Comparison of ENCODE assay signal across 24 cellular contexts in genomic region chr3:197440717-197441303, GRCh38.
DNase-seq lines count a peak whose midpoint lies in the region; ATAC-seq, FAIRE-seq and TF ChIP-seq lines count a peak whose summit lies in the region.
"Had no signal": no experiment of that assay in that cellular context is flagged by ENCODE, and none has a peak within 500 bp of the region (broad histone marks: within the 10 kb centered on the region; RNA-seq: fewer than 3 reads in every experiment).

No MANE protein-coding gene starts in this region.

- intact Hi-C loops in HepG2 (cut with micrococcal nuclease; ENCODE audit: unreplicated experiment) = no loop called here
- intact Hi-C loops in right lobe of liver (cut with DNase I) = no loop called here
- intact Hi-C loops in upper lobe of right lung (cut with DNase I) = no loop called here

- H3K79me2 ChIP-seq in HepG2 (ENCODE audit: insufficient read depth, low read length) = no peaks in the 10 kb centered on the region

- H3K14ac ChIP-seq in mesenchymal stem cell (ENCODE audit: low read length in 2 of 2) = no peak overlapping the region
- no peak overlapping the region for H3K14ac ChIP-seq in neuronal stem cell (ENCODE audit: low read length)

- no peak overlapping the region for H2BK5ac ChIP-seq in mesenchymal stem cell (ENCODE audit: low read depth, low read length, poor library complexity, severe bottlenecking)
- H2BK5ac ChIP-seq in neuronal stem cell (ENCODE audit: low read length) = no peak overlapping the region

- BruUV-seq in HepG2 (replicated peaks; lab: Mats Ljungman, UMichigan) = no TSS peak

- H3K9ac ChIP-seq in HepG2 (ENCODE audit: insufficient read depth, low read depth, low read length) (no peak overlapping the region), mesenchymal stem cell (ENCODE audit: low read length) (no peak overlapping the region), neuronal stem cell (ENCODE audit: low read depth, low read length, poor library complexity) (no peak overlapping the region)
- H3K9ac ChIP-seq: BLaER1 had no signal

- H3K4me1 Mint-ChIP-seq in WTC11 = no peaks in the 10 kb centered on the region

- H3K36me3 ChIP-seq in HepG2 (replicated peaks in 1 of 2; ENCODE audit: control insufficient read depth in 1 of 2, insufficient read depth in 2 of 2, low read length in 2 of 2) = no peaks in the 10 kb centered on the region
- H3K36me3 ChIP-seq in right lobe of liver = no peaks in the 10 kb centered on the region
- no peaks in the 10 kb centered on the region for H3K36me3 ChIP-seq in mesenchymal stem cell (ENCODE audit: control insufficient read depth in 1 of 2, insufficient read depth in 2 of 2, low read depth in 1 of 2, low read length in 2 of 2)
- no peaks in the 10 kb centered on the region for H3K36me3 ChIP-seq in neuronal stem cell (replicated peaks in 1 of 2; ENCODE audit: control insufficient read depth in 2 of 2, insufficient read depth in 2 of 2, low read length in 2 of 2)
- H3K36me3 ChIP-seq in upper lobe of right lung = no peaks in the 10 kb centered on the region
- H3K36me3 ChIP-seq: BE2C, BLaER1 had no signal

- CTCF ChIA-PET in HepG2 (lab: Yijun Ruan, JAX; ENCODE audit: low intra/inter-chr PET ratio, low total read pairs) = no interaction called here
- CTCF ChIA-PET in WTC11 (lab: Charles Lee) = interaction anchor here (1.4 kb wide), 1 partner anchor 61 kb away, joined by 5 read pairs; no protein-coding TSS in a partner anchor

- no peak for ATAC-seq in HepG2
- no peak for ATAC-seq in right lobe of liver
- ATAC-seq in upper lobe of right lung = no peak
- no peak for ATAC-seq in WTC11
- ATAC-seq: CD8-positive, alpha-beta T cell had no signal

- H4K8ac ChIP-seq in mesenchymal stem cell (ENCODE audit: low read length) (peak overlapping the region; percentile 20), neuronal stem cell (ENCODE audit: low read depth, low read length) (no peak overlapping the region)

- H3K9me3 Mint-ChIP-seq in WTC11 = no peaks in the 10 kb centered on the region
- H3K9me3 Mint-ChIP-seq: CD4-positive, alpha-beta T cell; CD8-positive, alpha-beta T cell had no signal

- H3K4me1 ChIP-seq in HepG2 (ENCODE audit: insufficient read depth, low read length) = peaks cover 2% of the 10 kb centered on the region
- H3K4me1 ChIP-seq in right lobe of liver = no peaks in the 10 kb centered on the region
- no peaks in the 10 kb centered on the region for H3K4me1 ChIP-seq in mesenchymal stem cell (ENCODE audit: control insufficient read depth, insufficient read depth, low read depth, low read length)
- H3K4me1 ChIP-seq in neuronal stem cell (ENCODE audit: control insufficient read depth in 2 of 2, insufficient read depth in 1 of 2, low read depth in 1 of 2, low read length in 2 of 2) = peaks cover 0 to 12% of the 10 kb centered on the region in 2 donors
- no peaks in the 10 kb centered on the region for H3K4me1 ChIP-seq in upper lobe of right lung
- H3K4me1 ChIP-seq: BE2C, Caco-2 had no signal

- TF ChIP-seq RAD21 in HepG2 (CRISPR knock-in tag; IDR thresholded peaks at IDR 0.05) = no peak

- H2AK5ac ChIP-seq in mesenchymal stem cell (ENCODE audit: low read length, severe bottlenecking) = no peak overlapping the region
- H2AK5ac ChIP-seq in neuronal stem cell (ENCODE audit: low read depth, low read length) = no peak overlapping the region

- H3K36me3 Mint-ChIP-seq in WTC11 = no peaks in the 10 kb centered on the region
- H3K36me3 Mint-ChIP-seq: CD8-positive, alpha-beta T cell had no signal

- H3K27me3 Mint-ChIP-seq in WTC11 (ENCODE audit: low read depth) = no peaks in the 10 kb centered on the region; the same call in 1 of the 2 replicates

- H3K18ac ChIP-seq in mesenchymal stem cell (ENCODE audit: low read depth in 1 of 2, low read length in 2 of 2) (no peak overlapping the region), neuronal stem cell (ENCODE audit: low read length) (peak overlapping the region; percentile 27)

- FAIRE-seq in HepG2 (lab: Jason Lieb, UNC) = no peak
- FAIRE-seq: A204.1, D721Med, G401.6, GM12891, GM19239 had no signal

- H3K27ac Mint-ChIP-seq in WTC11 = no peak overlapping the region
- H3K27ac Mint-ChIP-seq: CD4-positive, alpha-beta T cell; CD8-positive, alpha-beta T cell had no signal

- no peak for TF ChIP-seq POLR2A in HepG2 (IDR thresholded peaks at IDR 0.05; ENCODE audit: insufficient read depth in 1 of 2, low read depth in 2 of 2, low read length in 2 of 2)
- TF ChIP-seq POLR2A in right lobe of liver (IDR thresholded peaks at IDR 0.05) = no peak

- H3K27me3 ChIP-seq in HepG2 (ENCODE audit: control insufficient read depth in 1 of 2, insufficient read depth in 2 of 2, low read length in 2 of 2) (no peaks in the 10 kb centered on the region), right lobe of liver (no peaks in the 10 kb centered on the region), mesenchymal stem cell (ENCODE audit: control insufficient read depth in 1 of 2, insufficient read depth in 1 of 2, low read length in 2 of 2) (peaks cover 0 to 69% of the 10 kb centered on the region in 2 experiments), neuronal stem cell (ENCODE audit: control insufficient read depth in 3 of 3, insufficient read depth in 3 of 3, low read depth in 1 of 3, low read length in 3 of 3) (no peaks in the 10 kb centered on the region), upper lobe of right lung (no peaks in the 10 kb centered on the region)
- H3K27me3 ChIP-seq: BE2C, BLaER1 had no signal

- H2BK120ac ChIP-seq in mesenchymal stem cell (ENCODE audit: low read depth, low read length) (no peak overlapping the region), neuronal stem cell (ENCODE audit: low read depth, low read length) (no peak overlapping the region)

- no peaks in the 10 kb centered on the region for H4K20me1 ChIP-seq in HepG2 (ENCODE audit: insufficient read depth, low read length)
- H4K20me1 ChIP-seq: BLaER1 had no signal

- no peak overlapping the region for H2AFZ ChIP-seq in HepG2 (ENCODE audit: low read length)
- H2AFZ ChIP-seq in mesenchymal stem cell (ENCODE audit: low read depth, low read length) = no peak overlapping the region
- H2AFZ ChIP-seq in neuronal stem cell (ENCODE audit: low read length) = no peak overlapping the region

- no peaks in the 10 kb centered on the region for H3K79me1 ChIP-seq in mesenchymal stem cell (replicated peaks; ENCODE audit: low read length, poor library complexity, severe bottlenecking)
- H3K79me1 ChIP-seq in neuronal stem cell (ENCODE audit: low read depth, low read length) = no peaks in the 10 kb centered on the region

- no peak overlapping the region for H3K27ac ChIP-seq in HepG2 (ENCODE audit: extremely low read length, insufficient read depth, low read length)
- H3K27ac ChIP-seq in right lobe of liver = no peak overlapping the region
- H3K27ac ChIP-seq in mesenchymal stem cell (ENCODE audit: low read length, poor library complexity, severe bottlenecking) = no peak overlapping the region
- H3K27ac ChIP-seq in neuronal stem cell (replicated peaks; ENCODE audit: low read length) = no peak overlapping the region
- H3K27ac ChIP-seq in upper lobe of right lung = no peak overlapping the region
- H3K27ac ChIP-seq: BLaER1 had no signal

- DNase-seq in HepG2 (ENCODE audit: low spot score) (no peak), right lobe of liver (no peak), mesenchymal stem cell (no peak), neuronal stem cell (ENCODE audit: low spot score) (no peak), upper lobe of right lung (peak; percentile 6), WTC11 (ENCODE audit: low spot score) (no peak), NCI-H524 (lab: John Stamatoyannopoulos, UW) (no peak), cerebellar nuclear complex (lab: John Stamatoyannopoulos, UW) (no peak)
- DNase-seq: 8988T; ACHN; BE2C; C1 segment of cervical spinal cord; Caco-2; Calu3; CD4-positive, alpha-beta T cell; CD8-positive, alpha-beta T cell; DMS79 treated with DMSO at 0.1 percent for 48 hours; GF-D8 had no signal

- TF ChIP-seq EP300 in HepG2 (IDR thresholded peaks at IDR 0.05; ENCODE audit: low read depth in 2 of 2, low read length in 2 of 2) = no peak
- TF ChIP-seq EP300 in HepG2 (CRISPR knock-in tag; IDR thresholded peaks at IDR 0.05; ENCODE audit: borderline replicate concordance) = no peak

- H3K4me3 ChIP-seq in HepG2 (replicated peaks in 1 of 3; ENCODE audit: insufficient read depth in 1 of 3, low read depth in 2 of 3, low read length in 3 of 3) (no peak overlapping the region), right lobe of liver (no peak overlapping the region), mesenchymal stem cell (ENCODE audit: insufficient read depth in 1 of 2, low read depth in 1 of 2, low read length in 2 of 2) (no peak overlapping the region), neuronal stem cell (ENCODE audit: low read length in 2 of 2) (no peak overlapping the region), upper lobe of right lung (no peak overlapping the region)
- H3K4me3 ChIP-seq: BLaER1 had no signal

- POLR2A ChIA-PET in HepG2 (lab: Yijun Ruan, JAX) (no interaction called here), WTC11 (lab: Charles Lee) (interaction anchor here (0.6 kb wide), 1 partner anchor 106 kb away, joined by 3 read pairs; no protein-coding TSS in a partner anchor)

- TF ChIP-seq CTCF in HepG2 (CRISPR knock-in tag; IDR thresholded peaks at IDR 0.05) (no peak), right lobe of liver (IDR thresholded peaks at IDR 0.05) (no peak), upper lobe of right lung (IDR thresholded peaks at IDR 0.05) (no peak), WTC11 (IDR thresholded peaks at IDR 0.05) (no peak)

- H3K23ac ChIP-seq in mesenchymal stem cell (ENCODE audit: low read length in 2 of 2) (no peak overlapping the region), neuronal stem cell (ENCODE audit: low read depth, low read length, poor library complexity) (no peak overlapping the region)

- no peak overlapping the region for H3K4me3 Mint-ChIP-seq in WTC11
- H3K4me3 Mint-ChIP-seq: CD4-positive, alpha-beta T cell; CD8-positive, alpha-beta T cell had no signal

- no peak overlapping the region for H3K4me2 ChIP-seq in HepG2 (ENCODE audit: low read depth, low read length)
- H3K4me2 ChIP-seq in mesenchymal stem cell (ENCODE audit: low read length, poor library complexity, severe bottlenecking) = no peak overlapping the region
- H3K4me2 ChIP-seq in neuronal stem cell (ENCODE audit: insufficient read depth, low read length, poor library complexity, severe bottlenecking) = no peak overlapping the region
- H3K4me2 ChIP-seq: BLaER1 had no signal

- H2BK12ac ChIP-seq in mesenchymal stem cell (ENCODE audit: low read length in 2 of 2) (no peak overlapping the region), neuronal stem cell (ENCODE audit: low read length) (no peak overlapping the region)

- H3K4ac ChIP-seq in mesenchymal stem cell (ENCODE audit: low read depth in 1 of 2, low read length in 2 of 2) (no peak overlapping the region), neuronal stem cell (ENCODE audit: low read length) (no peak overlapping the region)

- H4K91ac ChIP-seq in mesenchymal stem cell (ENCODE audit: low read length) (no peak overlapping the region), neuronal stem cell (ENCODE audit: low read depth, low read length, poor library complexity) (no peak overlapping the region)

- H3K9me3 ChIP-seq in HepG2 (ENCODE audit: low read length) = no peaks in the 10 kb centered on the region
- no peaks in the 10 kb centered on the region for H3K9me3 ChIP-seq in right lobe of liver
- no peaks in the 10 kb centered on the region for H3K9me3 ChIP-seq in mesenchymal stem cell (ENCODE audit: control insufficient read depth, low read length)
- peaks cover 0 to 3% of the 10 kb centered on the region in 2 donors for H3K9me3 ChIP-seq in neuronal stem cell (replicated peaks in 1 of 2; ENCODE audit: control insufficient read depth in 2 of 2, insufficient read depth in 1 of 2, low read depth in 1 of 2, low read length in 2 of 2)
- no peaks in the 10 kb centered on the region for H3K9me3 ChIP-seq in upper lobe of right lung
- H3K9me3 ChIP-seq: BE2C, BLaER1, Caco-2 had no signal

- H2BK15ac ChIP-seq in mesenchymal stem cell (ENCODE audit: low read depth, poor library complexity, severe bottlenecking) (no peak overlapping the region), neuronal stem cell (ENCODE audit: low read length) (no peak overlapping the region)

- in situ Hi-C loops in HepG2 (cut with HindIII; ENCODE audit: extremely low pct_ligation_motif_present, low pct_unique_long_range_greater_than_20kb) = no loop called here

- WGBS in HepG2 (ENCODE audit: low lambda C conversion rate) = 67% methylated on average over 7 of the region's 7 CpGs
- 88% methylated on average over 6 of the region's 7 CpGs for WGBS in right lobe of liver (ENCODE audit: insufficient coverage, low coverage, low lambda C conversion rate, missing lambda C conversion rate)
- 96% methylated on average over 6 of the region's 7 CpGs for WGBS in mesenchymal stem cell
- WGBS in neuronal stem cell (ENCODE audit: extremely low coverage in 2 of 2, insufficient read length in 2 of 2, insufficient replicate concordance in 1 of 2), 2 donors = no CpG with 5 or more reads among the region's 7 CpGs
